1 cellular context compared by ENCODE assay signal in genomic region chr11:63543711-63544110, GRCh38.
TF ChIP-seq lines count a peak whose summit lies in the region.

No MANE protein-coding gene starts in this region.

TF ChIP-seq in GM12878, 131 proteins besides CTCF, POLR2A, EP300 and RAD21:
- TF ChIP-seq IKZF2 (IDR thresholded peaks at IDR 0.05) (0 out of 4 replicates have a peak, but pooled peaks of 1 of the 2 experiments have one; percentile 26), SPI1 (IDR thresholded peaks at IDR 0.05; ENCODE audit: borderline replicate concordance, insufficient read depth, low read depth, low read length) (peak; percentile 80; the same call in 1 of the 2 replicates), SKIL (IDR thresholded peaks at IDR 0.05; ENCODE audit: low read depth, poor library complexity, severe bottlenecking) (no peak), ZNF622 (IDR thresholded peaks at IDR 0.05) (no peak)
